ENCODE assay signal across 15 cellular contexts in the genomic region with DNA sequence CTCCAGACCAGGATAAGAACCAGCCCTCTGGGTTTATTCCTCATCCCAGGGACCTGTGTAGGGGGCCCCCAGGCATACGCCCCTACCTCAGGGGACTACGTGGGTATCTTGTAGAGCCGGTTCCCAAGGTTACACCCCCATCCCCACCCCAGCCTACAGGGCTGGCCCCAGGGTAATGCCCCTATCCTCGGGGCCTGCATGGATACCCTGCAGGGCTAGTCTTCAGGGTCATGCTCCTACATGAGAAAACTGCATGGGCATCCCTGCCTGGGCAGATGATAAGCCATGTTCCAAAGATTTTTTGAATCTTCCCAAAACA. TPM values are rescaled to one million over a fixed set of nuclear protein-coding genes. Genes with fewer than 3 reads are reported as not detected.
DNase-seq lines count a peak whose midpoint lies in the region; ATAC-seq, FAIRE-seq and TF ChIP-seq lines count a peak whose summit lies in the region.
"Had no signal": no experiment of that assay in that cellular context is flagged by ENCODE, and none has a peak within 500 bp of the region (broad histone marks: within the 10 kb centered on the region; RNA-seq: fewer than 3 reads in every experiment).

No MANE protein-coding gene starts in this region.

- 57 to 72% methylated on average over 4 of the region's 4 CpGs for WGBS in tibial nerve, 2 donors

- TF ChIP-seq EP300 in neural cell (conservative IDR thresholded peaks at IDR 0.05; ENCODE audit: poor library complexity, severe bottlenecking) (no peak), tibial nerve (IDR thresholded peaks at IDR 0.05) (no peak)

- peaks cover 48% of the 10 kb centered on the region for H3K4me1 ChIP-seq in PC-9 (replicated peaks; ENCODE audit: insufficient read depth)
- peaks cover 5 to 98% (median 58%) of the 10 kb centered on the region in 4 donors for H3K4me1 ChIP-seq in tibial nerve

- intact Hi-C loops in PC-9 (cut with micrococcal nuclease; ENCODE audit: unreplicated experiment), result loop anchor here (2.0 to 5.0 kb wide), 2 partner anchors 22 to 37 kb away; partner anchors contain the start of gene G6PC3
- intact Hi-C loops in dorsolateral prefrontal cortex (cut with DNase I), result no loop called here

- H3K36me3 Mint-ChIP-seq in endothelial cell (ENCODE audit: low read depth, unreplicated experiment), result no peaks in the 10 kb centered on the region
- H3K36me3 Mint-ChIP-seq: activated CD4-positive, alpha-beta memory T cell treated with anti-CD3 and anti-CD28 coated beads for 36 hours; naive B cell had no signal

- no peak overlapping the region for H3K27ac Mint-ChIP-seq in endothelial cell (ENCODE audit: unreplicated experiment)
- H3K27ac Mint-ChIP-seq: activated CD4-positive, alpha-beta memory T cell treated with anti-CD3 and anti-CD28 coated beads for 36 hours; naive B cell; stimulated activated effector memory CD8-positive, alpha-beta T cell treated with anti-CD3 and anti-CD28 coated beads, Interleukin-12 subunit alpha, Interleukin-12 subunit beta, amount 100 ng/mL, for 72 hours had no signal

- CTCF ChIA-PET in PC-9 (lab: Charles Lee), result no interaction called here

- POLR2A ChIA-PET in PC-9 (lab: Charles Lee; ENCODE audit: unreplicated experiment), result no interaction called here

- H3F3A ChIP-seq in PC-9 (ENCODE audit: insufficient read depth, low read depth) (peaks cover 8% of the 10 kb centered on the region; the same call in 1 of the 2 replicates), neural cell (ENCODE audit: insufficient read depth, low read length, poor library complexity, severe bottlenecking) (no peaks in the 10 kb centered on the region)

- H3K9me2 ChIP-seq in PC-9 (ENCODE audit: insufficient read depth), result no peaks in the 10 kb centered on the region
- no peaks in the 10 kb centered on the region for H3K9me2 ChIP-seq in neural cell (ENCODE audit: insufficient read depth, low read length)

- BruUV-seq in PC-9 (replicated peaks; lab: Mats Ljungman, UMichigan), result no TSS peak

- H3K9me3 Mint-ChIP-seq in endothelial cell (ENCODE audit: unreplicated experiment), result no peaks in the 10 kb centered on the region
- H3K9me3 Mint-ChIP-seq: activated CD4-positive, alpha-beta memory T cell treated with anti-CD3 and anti-CD28 coated beads for 36 hours; activated naive CD4-positive, alpha-beta T cell treated with anti-CD3 and anti-CD28 coated beads, Interleukin-2, amount 10 ng/mL, durations not matched to agents 7 days and 5 days; naive B cell; stimulated activated effector memory CD8-positive, alpha-beta T cell treated with anti-CD3 and anti-CD28 coated beads, Interleukin-12 subunit alpha, Interleukin-12 subunit beta, amount 100 ng/mL, for 72 hours had no signal

- H3K4me3 ChIP-seq in PC-9 (no peak overlapping the region), dorsolateral prefrontal cortex (peak overlapping the region in 44 of 59 donors; percentile 3 to 72 (median 54)), neural cell (ENCODE audit: low read length) (peak overlapping the region; percentile 64), tibial nerve (peak overlapping the region in 1 of 4 donors; percentile 3)
- H3K4me3 ChIP-seq: K562 had no signal

- no peaks in the 10 kb centered on the region for H3K36me3 ChIP-seq in PC-9 (ENCODE audit: low read depth)
- H3K36me3 ChIP-seq in neural cell (ENCODE audit: insufficient read depth, low read length), result no peaks in the 10 kb centered on the region
- H3K36me3 ChIP-seq in tibial nerve, result peaks cover 0 to 17% (median 0%) of the 10 kb centered on the region in 3 donors

- H2AFZ ChIP-seq in PC-9, result no peak overlapping the region
- no peak overlapping the region for H2AFZ ChIP-seq in neural cell (ENCODE audit: low read depth, low read length)

- peaks cover 9% of the 10 kb centered on the region for H3K27me3 Mint-ChIP-seq in endothelial cell (ENCODE audit: unreplicated experiment)
- H3K27me3 Mint-ChIP-seq: activated CD4-positive, alpha-beta memory T cell treated with anti-CD3 and anti-CD28 coated beads for 36 hours; activated naive CD4-positive, alpha-beta T cell treated with anti-CD3 and anti-CD28 coated beads, Interleukin-2, amount 10 ng/mL, durations not matched to agents 7 days and 5 days; naive B cell had no signal

- H3K9me3 ChIP-seq in PC-9 (ENCODE audit: insufficient read depth, low read depth) (no peaks in the 10 kb centered on the region), neural cell (ENCODE audit: low read length) (no peaks in the 10 kb centered on the region), tibial nerve (no peaks in the 10 kb centered on the region)

- TF ChIP-seq POLR2A in tibial nerve (IDR thresholded peaks at IDR 0.05), result no peak
- TF ChIP-seq POLR2A in GM12891 (IDR thresholded peaks at IDR 0.05; ENCODE audit: low read depth, low read length), result no peak

- no peak for DNase-seq in PC-9
- DNase-seq in dorsolateral prefrontal cortex, result no peak
- no peak for DNase-seq in tibial nerve (ENCODE audit: low spot score in 2 of 2)
- DNase-seq in NCI-H524 treated with DMSO at 0.1 percent for 48 hours (lab: John Stamatoyannopoulos, UW), result no peak
- DNase-seq in endothelial cell (ENCODE audit: low spot score), result no peak
- DNase-seq in GM12891 (ENCODE audit: insufficient read length, low spot score), result no peak
- DNase-seq: activated CD4-positive, alpha-beta memory T cell treated with anti-CD3 and anti-CD28 coated beads for 36 hours; activated naive CD4-positive, alpha-beta T cell treated with anti-CD3 and anti-CD28 coated beads, Interleukin-2, amount 10 ng/mL, durations not matched to agents 7 days and 5 days; effector CD4-positive, alpha-beta T cell; naive B cell; NCI-H2081 had no signal

- no peaks in the 10 kb centered on the region; the same call in 1 of the 2 replicates for H4K20me1 ChIP-seq in PC-9 (ENCODE audit: insufficient read depth)
- H4K20me1 ChIP-seq in neural cell (ENCODE audit: insufficient read depth), result peaks cover 5% of the 10 kb centered on the region

- no peak for ATAC-seq in HG02938 (IDR thresholded peaks at IDR 0.05; ENCODE audit: unreplicated experiment)
- ATAC-seq: stimulated activated effector memory CD8-positive, alpha-beta T cell treated with anti-CD3 and anti-CD28 coated beads, Interleukin-12 subunit alpha, Interleukin-12 subunit beta, amount 100 ng/mL, for 72 hours had no signal

- TF ChIP-seq CTCF in PC-9 (conservative IDR thresholded peaks at IDR 0.05) (no peak), dorsolateral prefrontal cortex (IDR thresholded peaks at IDR 0.05 in 54 of 56, conservative IDR thresholded peaks at IDR 0.05 in 2 of 56; ENCODE audit: low read depth in 1 of 56, partially characterized antibody in 56 of 56) (no peak), neural cell (IDR thresholded peaks at IDR 0.05; ENCODE audit: poor library complexity, severe bottlenecking) (no peak), tibial nerve (IDR thresholded peaks at IDR 0.05) (no peak), endothelial cell (IDR thresholded peaks at IDR 0.05; ENCODE audit: unreplicated experiment) (no peak)

- FAIRE-seq in GM12891 (lab: Jason Lieb, UNC), result no peak

- H3K79me2 ChIP-seq in PC-9 (ENCODE audit: low read depth) (no peaks in the 10 kb centered on the region), neural cell (replicated peaks; ENCODE audit: insufficient read depth, low read length) (peaks cover 33% of the 10 kb centered on the region)

- peak overlapping the region; percentile 42 for H3K4me2 ChIP-seq in PC-9
- no peak overlapping the region for H3K4me2 ChIP-seq in neural cell (ENCODE audit: low read length)

- H3K4me3 Mint-ChIP-seq in endothelial cell (ENCODE audit: unreplicated experiment), result no peak overlapping the region
- H3K4me3 Mint-ChIP-seq: activated CD4-positive, alpha-beta memory T cell treated with anti-CD3 and anti-CD28 coated beads for 36 hours; activated naive CD4-positive, alpha-beta T cell treated with anti-CD3 and anti-CD28 coated beads, Interleukin-2, amount 10 ng/mL, durations not matched to agents 7 days and 5 days; stimulated activated effector memory CD8-positive, alpha-beta T cell treated with anti-CD3 and anti-CD28 coated beads, Interleukin-12 subunit alpha, Interleukin-12 subunit beta, amount 100 ng/mL, for 72 hours had no signal

- no peak for TF ChIP-seq RAD21 in neural cell (conservative IDR thresholded peaks at IDR 0.05)

- peaks cover 47% of the 10 kb centered on the region for H3K4me1 Mint-ChIP-seq in endothelial cell (ENCODE audit: unreplicated experiment)

- H3K27ac ChIP-seq in PC-9 (peak overlapping the region; percentile 33; the same call in 1 of the 2 replicates), dorsolateral prefrontal cortex (peak overlapping the region in 58 of 59 donors; percentile 58 to 98 (median 92)), neural cell (ENCODE audit: low read length) (no peak overlapping the region), tibial nerve (peak overlapping the region; percentile 66 to 82 (median 77))

- no peak overlapping the region for H3K9ac ChIP-seq in neural cell (ENCODE audit: low read length)

- H3K27me3 ChIP-seq in PC-9 (ENCODE audit: insufficient read depth, low read depth) (no peaks in the 10 kb centered on the region), dorsolateral prefrontal cortex (no peaks in the 10 kb centered on the region), neural cell (ENCODE audit: insufficient read depth, low read depth, low read length) (no peaks in the 10 kb centered on the region), tibial nerve (no peaks in the 10 kb centered on the region)

RNA-seq across cellular contexts. Expression of gene HDAC5, which starts 14.2 kb away (rescaled TPM):
- total RNA-seq in PC-9 (2021) (24.0 and 40.5 TPM in 2 replicates), dorsolateral prefrontal cortex (100 to 1,000 TPM in 88 of 120 experiments, 10 to 100 TPM in 32; 70.3 to 155 (median 110) TPM), tibial nerve (100 to 1,000 TPM in 3 of 4 donors, 10 to 100 TPM in 1; 99.8 to 201 (median 125) TPM), endothelial cell (ENCODE audit: unreplicated experiment) (51.4 TPM)
- polyA plus RNA-seq in neural cell, result 93.0 and 97.8 TPM in 2 replicates
- 90.8 and 111 TPM in 2 replicates for polyA minus RNA-seq in neural cell
- polyA plus RNA-seq in GM12891 (2012; ENCODE audit: low read depth, missing spikeins), result 16.4 TPM

RNA-seq across cellular contexts. Expression of gene HROB, which starts 32.5 kb away (rescaled TPM):
- total RNA-seq in PC-9 (2021), result 14.5 and 15.7 TPM in 2 replicates
- 1 to 10 TPM in 35 of 120 experiments, under 1 TPM in 74, not detected in 11; 0.19 to 2.8 (median 0.78) TPM for total RNA-seq in dorsolateral prefrontal cortex
- 1.3 TPM in 2 replicates for polyA plus RNA-seq in neural cell
- polyA minus RNA-seq in neural cell, result 1.5 and 1.7 TPM in 2 replicates
- total RNA-seq in tibial nerve, result 1 to 10 TPM; 1.5 to 2.7 (median 2.1) TPM
- 6.1 TPM for total RNA-seq in endothelial cell (ENCODE audit: unreplicated experiment)
- 6.7 TPM for polyA plus RNA-seq in GM12891 (2012; ENCODE audit: low read depth, missing spikeins)

RNA-seq across cellular contexts. Expression of gene G6PC3, which starts 38.7 kb away (rescaled TPM):
- 69.3 and 70.9 TPM in 2 replicates for total RNA-seq in PC-9 (2021)
- 10 to 100 TPM; 29.8 to 60.2 (median 41.8) TPM for total RNA-seq in dorsolateral prefrontal cortex
- polyA plus RNA-seq in neural cell, result 10.8 and 16.7 TPM in 2 replicates
- 19.3 and 22.2 TPM in 2 replicates for polyA minus RNA-seq in neural cell
- 10 to 100 TPM; 24.9 to 68.7 (median 36.2) TPM for total RNA-seq in tibial nerve
- 113 TPM for total RNA-seq in endothelial cell (ENCODE audit: unreplicated experiment)
- polyA plus RNA-seq in GM12891 (2012; ENCODE audit: low read depth, missing spikeins), result 40.9 TPM

RNA-seq across cellular contexts. Expression of gene LSM12, which starts 42.8 kb away (rescaled TPM):
- total RNA-seq in PC-9 (2021) (60.9 and 62.7 TPM in 2 replicates), dorsolateral prefrontal cortex (10 to 100 TPM; 27.5 to 55.0 (median 39.7) TPM), tibial nerve (10 to 100 TPM; 18.2 to 37.2 (median 23.9) TPM), endothelial cell (ENCODE audit: unreplicated experiment) (63.0 TPM)
- polyA plus RNA-seq in neural cell, result 9.6 and 12.0 TPM in 2 replicates
- 25.2 and 26.8 TPM in 2 replicates for polyA minus RNA-seq in neural cell
- 33.3 TPM for polyA plus RNA-seq in GM12891 (2012; ENCODE audit: low read depth, missing spikeins)
